Comparison of ENCODE assay signal across 19 cellular contexts in the genomic region with DNA sequence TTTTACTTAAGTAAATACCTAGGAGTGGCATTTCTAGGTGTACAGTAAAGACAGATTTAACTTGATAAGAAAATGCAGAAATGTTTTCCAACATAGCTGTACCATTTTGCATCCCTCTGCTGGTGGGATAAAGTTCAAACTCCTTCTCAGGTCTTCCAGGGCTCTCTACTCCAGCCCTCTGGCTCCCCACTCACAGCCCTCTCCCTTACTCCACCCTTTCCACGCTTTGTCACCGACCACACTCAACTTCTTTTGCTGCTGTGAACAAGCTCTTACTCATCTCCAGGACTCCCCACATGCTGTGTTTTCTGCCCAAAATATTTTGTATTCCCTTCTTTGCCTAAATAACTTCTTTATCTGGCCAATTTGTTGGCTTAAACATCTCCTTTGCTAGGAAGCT.
DNase-seq lines count a peak whose midpoint lies in the region; ATAC-seq and TF ChIP-seq lines count a peak whose summit lies in the region.
"Had no signal": no experiment of that assay in that cellular context is flagged by ENCODE, and none has a peak within 500 bp of the region (broad histone marks: within the 10 kb centered on the region; RNA-seq: fewer than 3 reads in every experiment).

No MANE protein-coding gene starts in this region.

- CTCF ChIA-PET in PC-9 (lab: Charles Lee), result no interaction called here

- H4K20me1 ChIP-seq in PC-9 (ENCODE audit: insufficient read depth), result no peaks in the 10 kb centered on the region

- no peaks in the 10 kb centered on the region for H3K9me3 ChIP-seq in PC-9 (ENCODE audit: insufficient read depth, low read depth)
- H3K9me3 ChIP-seq: colonic mucosa, lower lobe of right lung, sigmoid colon had no signal

- peaks cover 13% of the 10 kb centered on the region for H3K27me3 Mint-ChIP-seq in HFFc6 (ENCODE audit: insufficient read depth)
- peaks cover 0 to 4% of the 10 kb centered on the region in 2 donors for H3K27me3 Mint-ChIP-seq in stimulated activated naive B cell treated with anti-CD40 and anti-IgM and Interleukin-4, amounts not matched to agents 10 μg/mL and 1 μg/mL and 100 μg/mL, for 72 hours

- TF ChIP-seq CTCF in HFFc6 (IDR thresholded peaks at IDR 0.05), result peak; percentile 32; the same call in 1 of the 2 replicates
- peak; percentile 27 for TF ChIP-seq CTCF in astrocyte of the spinal cord (IDR thresholded peaks at IDR 0.05; ENCODE audit: low read depth, low read length)
- no peak for TF ChIP-seq CTCF in PC-9 (conservative IDR thresholded peaks at IDR 0.05)

- ATAC-seq in HG03045 (IDR thresholded peaks at IDR 0.05; ENCODE audit: unreplicated experiment), result no peak
- no peak for ATAC-seq in stimulated activated naive B cell treated with anti-CD40 and anti-IgM and Interleukin-4, amounts not matched to agents 10 μg/mL and 1 μg/mL and 100 μg/mL, for 72 hours (replicated peaks)
- ATAC-seq: lower lobe of right lung; stimulated activated naive CD8-positive, alpha-beta T cell treated with anti-CD3 and anti-CD28 coated beads, Interleukin-15, Interleukin-2, amounts not matched to agents 100 U/mL and 50 U/mL, for 24 hours; T-cell had no signal

- peak overlapping the region; percentile 66 for H3K27ac ChIP-seq in ACC112 (ENCODE audit: low read depth, low read length)
- no peak overlapping the region for H3K27ac ChIP-seq in PC-9
- H3K27ac ChIP-seq: colonic mucosa, lower lobe of right lung, sigmoid colon had no signal

- peak; percentile 21 for DNase-seq in HFFc6
- peak; percentile 82 for DNase-seq in astrocyte of the spinal cord (ENCODE audit: low read depth, low spot score)
- DNase-seq in iris pigment epithelial cell (ENCODE audit: low read depth), result peak; percentile 74
- DNase-seq in activated T-cell treated with anti-CD3 and anti-CD28 coated beads, Interleukin-2, amount 50 U/mL, for 1 hour, result no peak
- no peak for DNase-seq in stimulated activated naive B cell treated with anti-CD40 and anti-IgM and Interleukin-4, amounts not matched to agents 10 μg/mL and 1 μg/mL and 100 μg/mL, for 72 hours
- DNase-seq in PC-9, result no peak
- DNase-seq: activated naive CD4-positive, alpha-beta T cell treated with anti-CD3 and anti-CD28 coated beads, Interleukin-2, amount 50 U/mL, for 16 hours; colonic mucosa; erythroblast; Kasumi-1; lower lobe of right lung; NCI-H524; sigmoid colon; stimulated activated naive CD8-positive, alpha-beta T cell treated with anti-CD3 and anti-CD28 coated beads, Interleukin-15, Interleukin-2, amounts not matched to agents 100 U/mL and 50 U/mL, for 24 hours; T-cell had no signal

- H3K9me3 Mint-ChIP-seq in HFFc6, result no peaks in the 10 kb centered on the region
- H3K9me3 Mint-ChIP-seq in stimulated activated naive B cell treated with anti-CD40 and anti-IgM and Interleukin-4, amounts not matched to agents 10 μg/mL and 1 μg/mL and 100 μg/mL, for 72 hours, result no peaks in the 10 kb centered on the region
- H3K9me3 Mint-ChIP-seq: neural crest cell, T-cell had no signal

- H3K4me3 ChIP-seq in ACC112 (ENCODE audit: low read depth, low read length) (peak overlapping the region; percentile 35; the same call in 1 of the 2 replicates), astrocyte of the spinal cord (ENCODE audit: low read depth, low read length) (no peak overlapping the region), PC-9 (no peak overlapping the region)
- H3K4me3 ChIP-seq: colonic mucosa, lower lobe of right lung, sigmoid colon had no signal

- peaks cover 10% of the 10 kb centered on the region for H3K4me1 Mint-ChIP-seq in HFFc6 (ENCODE audit: low read depth)
- H3K4me1 Mint-ChIP-seq in stimulated activated naive B cell treated with anti-CD40 and anti-IgM and Interleukin-4, amounts not matched to agents 10 μg/mL and 1 μg/mL and 100 μg/mL, for 72 hours, result no peaks in the 10 kb centered on the region
- H3K4me1 Mint-ChIP-seq: B cell, T-cell had no signal

- no peaks in the 10 kb centered on the region for H3K36me3 ChIP-seq in ACC112 (ENCODE audit: insufficient read depth, low read length)
- H3K36me3 ChIP-seq in PC-9 (ENCODE audit: low read depth), result no peaks in the 10 kb centered on the region
- H3K36me3 ChIP-seq: colonic mucosa, lower lobe of right lung, sigmoid colon had no signal

- POLR2A ChIA-PET in PC-9 (lab: Charles Lee; ENCODE audit: unreplicated experiment), result no interaction called here

- H3K27me3 ChIP-seq in ACC112 (ENCODE audit: insufficient read depth, low read length), result no peaks in the 10 kb centered on the region
- peaks cover 17% of the 10 kb centered on the region; the same call in 1 of the 2 replicates for H3K27me3 ChIP-seq in PC-9 (ENCODE audit: insufficient read depth, low read depth)
- H3K27me3 ChIP-seq: colonic mucosa, sigmoid colon had no signal

- H3F3A ChIP-seq in PC-9 (ENCODE audit: insufficient read depth, low read depth), result no peaks in the 10 kb centered on the region

- intact Hi-C loops in PC-9 (cut with micrococcal nuclease; ENCODE audit: unreplicated experiment), result no loop called here

- in situ Hi-C loops in astrocyte of the spinal cord (cut with HindIII; ENCODE audit: low sequenced_read_pairs), result no loop called here

- H2AFZ ChIP-seq in ACC112 (ENCODE audit: low read length, unreplicated experiment) (peak overlapping the region; percentile 37), PC-9 (no peak overlapping the region)

- no peak overlapping the region for H3K27ac Mint-ChIP-seq in HFFc6
- no peak overlapping the region for H3K27ac Mint-ChIP-seq in stimulated activated naive B cell treated with anti-CD40 and anti-IgM and Interleukin-4, amounts not matched to agents 10 μg/mL and 1 μg/mL and 100 μg/mL, for 72 hours
- H3K27ac Mint-ChIP-seq: B cell, T-cell had no signal

- no peaks in the 10 kb centered on the region for H3K36me3 Mint-ChIP-seq in HFFc6 (ENCODE audit: low read depth)
- no peaks in the 10 kb centered on the region for H3K36me3 Mint-ChIP-seq in stimulated activated naive B cell treated with anti-CD40 and anti-IgM and Interleukin-4, amounts not matched to agents 10 μg/mL and 1 μg/mL and 100 μg/mL, for 72 hours
- H3K36me3 Mint-ChIP-seq: T-cell had no signal

- H3K79me2 ChIP-seq in ACC112 (ENCODE audit: control insufficient read depth, insufficient read depth, low read length, unreplicated experiment), result no peaks in the 10 kb centered on the region
- no peaks in the 10 kb centered on the region for H3K79me2 ChIP-seq in PC-9 (ENCODE audit: low read depth)

- no peak overlapping the region for H3K4me3 Mint-ChIP-seq in HFFc6
- no peak overlapping the region for H3K4me3 Mint-ChIP-seq in stimulated activated naive B cell treated with anti-CD40 and anti-IgM and Interleukin-4, amounts not matched to agents 10 μg/mL and 1 μg/mL and 100 μg/mL, for 72 hours
- H3K4me3 Mint-ChIP-seq: B cell, neural crest cell, T-cell had no signal

- BruUV-seq in PC-9 (replicated peaks; lab: Mats Ljungman, UMichigan), result no TSS peak

- peaks cover 20% of the 10 kb centered on the region for H3K4me1 ChIP-seq in ACC112 (ENCODE audit: control insufficient read depth, insufficient read depth, low read length, unreplicated experiment)
- H3K4me1 ChIP-seq in PC-9 (replicated peaks; ENCODE audit: insufficient read depth), result no peaks in the 10 kb centered on the region
- H3K4me1 ChIP-seq: colonic mucosa had no signal

- H3K9me2 ChIP-seq in PC-9 (ENCODE audit: insufficient read depth), result no peaks in the 10 kb centered on the region

- no peak overlapping the region for H3K4me2 ChIP-seq in PC-9

Comparison
In these comparisons a context has a peak if more than half of its experiments do, and no peak if none do; other contexts are left out.
1. DNase-seq: peak in HFFc6 (single experiment), astrocyte of the spinal cord (single experiment) and iris pigment epithelial cell (single experiment); none in activated T-cell treated with anti-CD3 and anti-CD28 coated beads, Interleukin-2, amount 50 U/mL, for 1 hour (single experiment), stimulated activated naive B cell treated with anti-CD40 and anti-IgM and Interleukin-4, amounts not matched to agents 10 μg/mL and 1 μg/mL and 100 μg/mL, for 72 hours (single experiment) and PC-9 (0 of 2).